Comparison of ENCODE assay signal across 13 cellular contexts in genomic region chr7:24827589-24827988, GRCh38.
DNase-seq lines count a peak whose midpoint lies in the region; ATAC-seq and TF ChIP-seq lines count a peak whose summit lies in the region.
"Had no signal": no experiment of that assay in that cellular context is flagged by ENCODE, and none has a peak within 500 bp of the region (broad histone marks: within the 10 kb centered on the region; RNA-seq: fewer than 3 reads in every experiment).

No MANE protein-coding gene starts in this region.

- H3K9me3 Mint-ChIP-seq in MCF 10A (ENCODE audit: unreplicated experiment), result no peaks in the 10 kb centered on the region
- no peaks in the 10 kb centered on the region for H3K9me3 Mint-ChIP-seq in stimulated activated memory B cell treated with anti-CD40 and anti-IgM and Interleukin-4, amounts not matched to agents 10 μg/mL and 1 μg/mL and 100 μg/mL, for 72 hours
- H3K9me3 Mint-ChIP-seq in activated T-cell treated with anti-CD3 and anti-CD28 coated beads, Interleukin-2, amount 50 U/mL, for 24 hours, result no peaks in the 10 kb centered on the region
- H3K9me3 Mint-ChIP-seq: T-helper 2 cell treated with Interferon-gamma antibody and Interleukin-4, amounts not matched to agents 5 μg/mL and 100 μg/mL, for 36 hours had no signal

- no peaks in the 10 kb centered on the region for H3K79me2 ChIP-seq in PC-3 (ENCODE audit: low read length)

- no peaks in the 10 kb centered on the region for H4K20me1 ChIP-seq in PC-3 (ENCODE audit: low read length)

- ATAC-seq in PC-3 (no peak), GM18873 (IDR thresholded peaks at IDR 0.05; ENCODE audit: low FRiP score, unreplicated experiment) (no peak)
- no peak for ATAC-seq in stimulated activated memory B cell treated with anti-CD40 and anti-IgM and Interleukin-4, amounts not matched to agents 10 μg/mL and 1 μg/mL and 100 μg/mL, for 72 hours

- no peak for TF ChIP-seq POLR2A in breast epithelium (IDR thresholded peaks at IDR 0.05)

- TF ChIP-seq CTCF in MCF 10A (IDR thresholded peaks at IDR 0.05; ENCODE audit: unreplicated experiment) (no peak), breast epithelium (IDR thresholded peaks at IDR 0.05) (no peak), PC-3 (conservative IDR thresholded peaks at IDR 0.05; ENCODE audit: low read depth, low read length) (no peak), epithelial cell of esophagus (IDR thresholded peaks at IDR 0.05; ENCODE audit: insufficient read depth, low read depth, low read length, missing control alignments) (no peak)

- no peaks in the 10 kb centered on the region for H3K9me3 ChIP-seq in breast epithelium
- no peaks in the 10 kb centered on the region for H3K9me3 ChIP-seq in PC-3 (ENCODE audit: low read length)
- H3K9me3 ChIP-seq: prostate gland had no signal

- H2AFZ ChIP-seq in PC-3 (ENCODE audit: low read length), result no peak overlapping the region

- intact Hi-C loops in MCF 10A (cut with micrococcal nuclease), result no loop called here
- intact Hi-C loops in breast epithelium (cut with DNase I; ENCODE audit: low total_unique reads), result no loop called here
- intact Hi-C loops in PC-3 (cut with micrococcal nuclease), result loop anchor here (10.0 kb wide), 1 partner anchor 1493 kb away; no protein-coding TSS in a partner anchor

- H3K4me1 Mint-ChIP-seq in MCF 10A (ENCODE audit: insufficient read depth, unreplicated experiment), result peaks cover 60% of the 10 kb centered on the region
- peaks cover 45% of the 10 kb centered on the region for H3K4me1 Mint-ChIP-seq in stimulated activated memory B cell treated with anti-CD40 and anti-IgM and Interleukin-4, amounts not matched to agents 10 μg/mL and 1 μg/mL and 100 μg/mL, for 72 hours
- peaks cover 75% of the 10 kb centered on the region for H3K4me1 Mint-ChIP-seq in activated T-cell treated with anti-CD3 and anti-CD28 coated beads, Interleukin-2, amount 50 U/mL, for 24 hours (ENCODE audit: low read depth)

- H3K36me3 ChIP-seq in breast epithelium, result no peaks in the 10 kb centered on the region
- H3K36me3 ChIP-seq in PC-3 (ENCODE audit: low read depth, low read length), result peaks cover 11% of the 10 kb centered on the region
- H3K36me3 ChIP-seq: prostate gland had no signal

- H3K27me3 ChIP-seq in breast epithelium (no peaks in the 10 kb centered on the region), PC-3 (ENCODE audit: low read length) (no peaks in the 10 kb centered on the region)

- peaks cover 48% of the 10 kb centered on the region for H3K36me3 Mint-ChIP-seq in MCF 10A (ENCODE audit: insufficient read depth, unreplicated experiment)
- peaks cover 61% of the 10 kb centered on the region for H3K36me3 Mint-ChIP-seq in stimulated activated memory B cell treated with anti-CD40 and anti-IgM and Interleukin-4, amounts not matched to agents 10 μg/mL and 1 μg/mL and 100 μg/mL, for 72 hours
- H3K36me3 Mint-ChIP-seq in activated T-cell treated with anti-CD3 and anti-CD28 coated beads, Interleukin-2, amount 50 U/mL, for 24 hours (ENCODE audit: low read depth), result peaks cover 95% of the 10 kb centered on the region

- POLR2A ChIA-PET in MCF 10A (lab: Yijun Ruan, JAX), result interaction anchor here (0.6 to 3.6 kb wide), 2 partner anchors 79 to 153 kb away, joined by 3 to 41 read pairs; partner anchors contain the start of gene OSBPL3
- POLR2A ChIA-PET in PC-3 (lab: Charles Lee; ENCODE audit: unreplicated experiment), result no interaction called here

- H3K4me1 ChIP-seq in breast epithelium (peaks cover 0 to 9% of the 10 kb centered on the region in 2 donors), PC-3 (ENCODE audit: insufficient read depth, low read length) (peaks cover 54% of the 10 kb centered on the region)
- H3K4me1 ChIP-seq: prostate gland had no signal

- DNase-seq in MCF 10A (ENCODE audit: unreplicated experiment) (no peak), breast epithelium (ENCODE audit: low spot score in 2 of 2) (no peak), PC-3 (peak; percentile 9), epithelial cell of esophagus (ENCODE audit: low read depth) (peak; percentile 52), 8988T (no peak)
- no peak for DNase-seq in activated T-cell treated with anti-CD3 and anti-CD28 coated beads, Interleukin-2, amount 50 U/mL, for 24 hours
- DNase-seq: activated CD4-positive, alpha-beta T cell treated with anti-CD3 and anti-CD28 coated beads, Interleukin-2, amount 50 U/mL, for 1 hour; AML-193 had no signal

- no peak overlapping the region for H3K9ac ChIP-seq in PC-3 (ENCODE audit: low read length)

- H3F3A ChIP-seq in PC-3 (ENCODE audit: low read length, unreplicated experiment), result peaks cover 6% of the 10 kb centered on the region

- CTCF ChIA-PET in MCF 10A (lab: Yijun Ruan, JAX) (interaction anchor here (0.5 to 3.4 kb wide), 5 partner anchors 16 to 265 kb away, joined by 3 to 13 read pairs (median 6); no protein-coding TSS in a partner anchor), PC-3 (lab: Charles Lee) (no interaction called here)

- H3K27ac ChIP-seq in breast epithelium (no peak overlapping the region), PC-3 (ENCODE audit: low read length) (0 out of 2 replicates have a peak overlapping the region, but pooled peaks have one; percentile 94)
- H3K27ac ChIP-seq: HL-60, prostate gland had no signal

- H3K27me3 Mint-ChIP-seq in MCF 10A (ENCODE audit: insufficient read depth, unreplicated experiment), result no peaks in the 10 kb centered on the region
- no peaks in the 10 kb centered on the region for H3K27me3 Mint-ChIP-seq in stimulated activated memory B cell treated with anti-CD40 and anti-IgM and Interleukin-4, amounts not matched to agents 10 μg/mL and 1 μg/mL and 100 μg/mL, for 72 hours
- H3K27me3 Mint-ChIP-seq in activated T-cell treated with anti-CD3 and anti-CD28 coated beads, Interleukin-2, amount 50 U/mL, for 24 hours, result no peaks in the 10 kb centered on the region

- no peak overlapping the region for H3K4me2 ChIP-seq in PC-3 (ENCODE audit: low read length)

- H3K4me3 Mint-ChIP-seq in MCF 10A (ENCODE audit: unreplicated experiment), result no peak overlapping the region
- no peak overlapping the region for H3K4me3 Mint-ChIP-seq in stimulated activated memory B cell treated with anti-CD40 and anti-IgM and Interleukin-4, amounts not matched to agents 10 μg/mL and 1 μg/mL and 100 μg/mL, for 72 hours
- no peak overlapping the region for H3K4me3 Mint-ChIP-seq in activated T-cell treated with anti-CD3 and anti-CD28 coated beads, Interleukin-2, amount 50 U/mL, for 24 hours

- no peaks in the 10 kb centered on the region for H3K9me2 ChIP-seq in PC-3 (replicated peaks; ENCODE audit: low read length)

- H3K4me3 ChIP-seq in breast epithelium (no peak overlapping the region), PC-3 (ENCODE audit: low read length) (no peak overlapping the region), epithelial cell of esophagus (ENCODE audit: low read length) (no peak overlapping the region)
- H3K4me3 ChIP-seq: prostate gland had no signal

- H3K27ac Mint-ChIP-seq in MCF 10A (ENCODE audit: low read depth, unreplicated experiment), result peak overlapping the region; percentile 49
- peak overlapping the region; percentile 75 for H3K27ac Mint-ChIP-seq in stimulated activated memory B cell treated with anti-CD40 and anti-IgM and Interleukin-4, amounts not matched to agents 10 μg/mL and 1 μg/mL and 100 μg/mL, for 72 hours
- no peak overlapping the region for H3K27ac Mint-ChIP-seq in activated T-cell treated with anti-CD3 and anti-CD28 coated beads, Interleukin-2, amount 50 U/mL, for 24 hours

- BruUV-seq in MCF 10A (replicated peaks; lab: Mats Ljungman, UMichigan) (no TSS peak), PC-3 (replicated peaks; lab: Mats Ljungman, UMichigan) (no TSS peak)

Comparison
In these comparisons a context has a peak if more than half of its experiments do, and no peak if none do; other contexts are left out.
1. DNase-seq: peak in PC-3 (single experiment) and epithelial cell of esophagus (single experiment); none in MCF 10A (single experiment), breast epithelium (0 of 2), 8988T (single experiment) and activated T-cell treated with anti-CD3 and anti-CD28 coated beads, Interleukin-2, amount 50 U/mL, for 24 hours (single experiment).